Comparison of ENCODE assay signal across 24 cellular contexts in the genomic region with DNA sequence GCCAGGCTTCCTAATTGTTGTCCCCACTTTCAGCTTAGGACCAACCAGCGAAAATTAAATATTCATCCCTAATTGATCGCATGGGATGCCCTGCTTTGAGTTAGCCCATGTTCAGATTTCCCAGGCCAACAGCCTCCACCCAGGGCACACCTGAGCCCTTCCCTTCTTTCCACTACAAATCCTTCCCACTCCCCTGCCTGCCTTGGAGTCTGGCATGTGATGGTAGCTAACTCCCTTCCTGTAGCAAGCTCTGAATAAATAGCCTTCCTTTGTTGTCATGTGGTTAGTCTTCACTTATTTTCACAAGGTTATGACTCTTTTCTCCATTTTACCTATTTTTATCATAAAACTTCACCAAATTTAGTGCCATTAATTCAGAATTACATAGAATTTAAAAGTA.
A peak's percentile ranks its signal among the peaks of the same experiment; 100 is the strongest.
DNase-seq lines count a peak whose midpoint lies in the region; ATAC-seq and TF ChIP-seq lines count a peak whose summit lies in the region.
"Had no signal": no experiment of that assay in that cellular context is flagged by ENCODE, and none has a peak within 500 bp of the region (broad histone marks: within the 10 kb centered on the region; RNA-seq: fewer than 3 reads in every experiment).

No MANE protein-coding gene starts in this region.

- in situ Hi-C loops in SK-MEL-5 (cut with HindIII; ENCODE audit: low pct_unique_long_range_greater_than_20kb, low sequenced_read_pairs) (no loop called here), brain microvascular endothelial cell (cut with HindIII; ENCODE audit: low pct_ligation_motif_present, low sequenced_read_pairs) (no loop called here)

- peak; percentile 32 for ATAC-seq in mucosa of descending colon
- ATAC-seq in HG02588 (IDR thresholded peaks at IDR 0.05; ENCODE audit: unreplicated experiment): no peak
- ATAC-seq: A549; CD8-positive, alpha-beta T cell; GM12878 had no signal

- intact Hi-C loops in left ventricle myocardium inferior (cut with micrococcal nuclease): no loop called here
- intact Hi-C loops in cardiac septum (cut with DNase I): no loop called here
- intact Hi-C loops in mucosa of descending colon (cut with DNase I, micrococcal nuclease): no loop called here

- H3K9me3 ChIP-seq in left ventricle myocardium inferior (replicated peaks): peaks cover 14% of the 10 kb centered on the region
- no peaks in the 10 kb centered on the region for H3K9me3 ChIP-seq in mucosa of descending colon
- H3K9me3 ChIP-seq: A549, Caco-2 had no signal

- H3K36me3 ChIP-seq in left ventricle myocardium inferior (no peaks in the 10 kb centered on the region), mucosa of descending colon (ENCODE audit: low read depth) (no peaks in the 10 kb centered on the region), brain microvascular endothelial cell (replicated peaks) (no peaks in the 10 kb centered on the region)

- POLR2A ChIA-PET in RWPE1 (lab: Yijun Ruan, JAX; ENCODE audit: low non-redundant PET): no interaction called here

- no peak for TF ChIP-seq CTCF in left ventricle myocardium inferior (IDR thresholded peaks at IDR 0.05; ENCODE audit: borderline replicate concordance)
- TF ChIP-seq CTCF in mucosa of descending colon (IDR thresholded peaks at IDR 0.05): no peak
- TF ChIP-seq CTCF in RWPE1 (conservative IDR thresholded peaks at IDR 0.05; ENCODE audit: low read depth): no peak
- no peak for TF ChIP-seq CTCF in brain microvascular endothelial cell (IDR thresholded peaks at IDR 0.05; ENCODE audit: low read depth, low read length, missing control alignments)

- CTCF ChIA-PET in RWPE1 (lab: Yijun Ruan, JAX): no interaction called here

- H3K27me3 ChIP-seq in left ventricle myocardium inferior (ENCODE audit: low read depth) (no peaks in the 10 kb centered on the region), brain microvascular endothelial cell (replicated peaks) (no peaks in the 10 kb centered on the region)

- peaks cover 4% of the 10 kb centered on the region for H3K4me1 ChIP-seq in left ventricle myocardium inferior
- no peaks in the 10 kb centered on the region for H3K4me1 ChIP-seq in mucosa of descending colon (ENCODE audit: low read depth)
- H3K4me1 ChIP-seq: A549, Caco-2 had no signal

- H3K27ac ChIP-seq in left ventricle myocardium inferior (replicated peaks) (peak overlapping the region; percentile 43), RWPE1 (no peak overlapping the region), brain microvascular endothelial cell (no peak overlapping the region)
- H3K27ac ChIP-seq: A549, C4-2B, KMS-11 had no signal

- DNase-seq in left ventricle myocardium inferior (no peak), cardiac septum (ENCODE audit: low spot score) (no peak), SK-MEL-5 (ENCODE audit: low read depth, low spot score) (peak; percentile 66), mucosa of descending colon (no peak), RWPE1 (ENCODE audit: low spot score) (no peak), brain microvascular endothelial cell (no peak)
- DNase-seq: Caco-2; CD8-positive, alpha-beta T cell; GDM1; GOT3; HCEC 1CT; NCI-H1048; NCI-H1694; NCI-H2029 treated with DMSO at 0.1 percent for 48 hours; NCI-H2171 treated with DMSO at 0.1 percent for 48 hours; NCI-H524; NCI-H82; RPMI8226; SHP77 had no signal

- H3K4me3 ChIP-seq in left ventricle myocardium inferior (no peak overlapping the region), mucosa of descending colon (no peak overlapping the region), brain microvascular endothelial cell (ENCODE audit: low read depth, low read length) (no peak overlapping the region)
- H3K4me3 ChIP-seq: A549, GM12878 had no signal
